10 cellular contexts compared by ENCODE assay signal in genomic region chr5:171957591-171958251, GRCh38. TPM values are rescaled to one million over a fixed set of nuclear protein-coding genes. Genes with fewer than 3 reads are reported as not detected.
DNase-seq lines count a peak whose midpoint lies in the region; ATAC-seq and TF ChIP-seq lines count a peak whose summit lies in the region.
"Had no signal": no experiment of that assay in that cellular context is flagged by ENCODE, and none has a peak within 500 bp of the region (broad histone marks: within the 10 kb centered on the region; RNA-seq: fewer than 3 reads in every experiment).

No MANE protein-coding gene starts in this region.

- H3K4me1 ChIP-seq in esophagus squamous epithelium (peaks cover 17 to 80% (median 50%) of the 10 kb centered on the region in 3 donors), hepatocyte (ENCODE audit: insufficient read depth) (peaks cover 35% of the 10 kb centered on the region), suprapubic skin (peaks cover 68% of the 10 kb centered on the region)

- no peak overlapping the region for H2AFZ ChIP-seq in hepatocyte

- H3K4me2 ChIP-seq in hepatocyte: no peak overlapping the region

- peak; percentile 70 to 85 (median 80) for ATAC-seq in T-cell (replicated peaks in 1 of 4)

- H3K4me3 ChIP-seq in esophagus squamous epithelium: no peak overlapping the region
- H3K4me3 ChIP-seq in hepatocyte: no peak overlapping the region
- no peak overlapping the region for H3K4me3 ChIP-seq in suprapubic skin

- H3K79me2 ChIP-seq in hepatocyte: peaks cover 100% of the 10 kb centered on the region

- peak; percentile 10 for DNase-seq in DMS53 (lab: John Stamatoyannopoulos, UW)
- DNase-seq in DMS53 treated with DMSO at 0.1 percent for 48 hours (lab: John Stamatoyannopoulos, UW; ENCODE audit: unreplicated experiment): no peak
- peak; percentile 1 to 72 (median 30) for DNase-seq in T-cell
- no peak for DNase-seq in esophagus squamous epithelium (lab: John Stamatoyannopoulos, UW)
- DNase-seq in stimulated activated CD8-positive, alpha-beta memory T cell treated with anti-CD3 and anti-CD28 coated beads, Interleukin-7, amount 100 ng/mL, for 48 hours (ENCODE audit: extremely low read depth in 1 of 2, low read depth in 1 of 2): peak; percentile 45 to 72
- no peak for DNase-seq in hepatocyte (ENCODE audit: low spot score)
- DNase-seq in suprapubic skin (ENCODE audit: low spot score in 2 of 2): no peak
- no peak for DNase-seq in SKM-1 treated with dmso at 0.1 percent for 144 hours (lab: John Stamatoyannopoulos, UW; ENCODE audit: unreplicated experiment)

- H3K27ac ChIP-seq in esophagus squamous epithelium (peak overlapping the region; percentile 18 to 65 (median 36)), hepatocyte (no peak overlapping the region), suprapubic skin (no peak overlapping the region)
- H3K27ac ChIP-seq: 22Rv1 had no signal

- intact Hi-C loops in esophagus squamous epithelium (cut with DNase I): no loop called here

- no peaks in the 10 kb centered on the region for H3K9me3 Mint-ChIP-seq in T-cell
- H3K9me3 Mint-ChIP-seq: dendritic cell treated with granulocyte-macrophage colony-stimulating factor and Interleukin-4, amounts not matched to agents 40 ng/mL and 50 ng/mL, for 4 days had no signal

- CTCF ChIA-PET in T-cell (lab: Charles Lee): no interaction called here

- TF ChIP-seq EP300 in suprapubic skin (IDR thresholded peaks at IDR 0.05): no peak

- H3K4me1 Mint-ChIP-seq in T-cell: peaks cover 78 to 94% (median 85%) of the 10 kb centered on the region in 3 donors

- H3K27ac Mint-ChIP-seq in T-cell: peak overlapping the region; percentile 68 to 81
- H3K27ac Mint-ChIP-seq: dendritic cell treated with granulocyte-macrophage colony-stimulating factor and Interleukin-4, amounts not matched to agents 40 ng/mL and 50 ng/mL, for 4 days had no signal

- no peaks in the 10 kb centered on the region for H3K27me3 Mint-ChIP-seq in T-cell
- H3K27me3 Mint-ChIP-seq: dendritic cell treated with granulocyte-macrophage colony-stimulating factor and Interleukin-4, amounts not matched to agents 40 ng/mL and 50 ng/mL, for 4 days had no signal

- H3K9me2 ChIP-seq in hepatocyte (replicated peaks; ENCODE audit: insufficient read depth): no peaks in the 10 kb centered on the region

- peaks cover 79% of the 10 kb centered on the region for H4K20me1 ChIP-seq in hepatocyte (ENCODE audit: insufficient read depth, poor library complexity, severe bottlenecking)

- H3K36me3 Mint-ChIP-seq in T-cell: no peaks in the 10 kb centered on the region

- no peak for TF ChIP-seq CTCF in esophagus squamous epithelium (IDR thresholded peaks at IDR 0.05)
- no peak for TF ChIP-seq CTCF in hepatocyte (IDR thresholded peaks at IDR 0.05; ENCODE audit: poor library complexity)
- TF ChIP-seq CTCF in suprapubic skin (IDR thresholded peaks at IDR 0.05): no peak

- H3K4me3 Mint-ChIP-seq in T-cell: peak overlapping the region; percentile 10 to 59 (median 11)
- H3K4me3 Mint-ChIP-seq: dendritic cell treated with granulocyte-macrophage colony-stimulating factor and Interleukin-4, amounts not matched to agents 40 ng/mL and 50 ng/mL, for 4 days had no signal

- POLR2A ChIA-PET in T-cell (lab: Charles Lee): no interaction called here

- no peaks in the 10 kb centered on the region for H3K27me3 ChIP-seq in esophagus squamous epithelium
- H3K27me3 ChIP-seq in hepatocyte: no peaks in the 10 kb centered on the region
- no peaks in the 10 kb centered on the region for H3K27me3 ChIP-seq in suprapubic skin

- H3K9me3 ChIP-seq in esophagus squamous epithelium (no peaks in the 10 kb centered on the region), hepatocyte (ENCODE audit: low read depth) (no peaks in the 10 kb centered on the region), suprapubic skin (no peaks in the 10 kb centered on the region)

- peaks cover 0 to 9% (median 0%) of the 10 kb centered on the region in 3 donors for H3K36me3 ChIP-seq in esophagus squamous epithelium
- no peaks in the 10 kb centered on the region for H3K36me3 ChIP-seq in hepatocyte (replicated peaks; ENCODE audit: insufficient read depth, low read depth)
- H3K36me3 ChIP-seq in suprapubic skin: no peaks in the 10 kb centered on the region

- TF ChIP-seq POLR2A in esophagus squamous epithelium (IDR thresholded peaks at IDR 0.05): no peak
- no peak for TF ChIP-seq POLR2A in suprapubic skin (IDR thresholded peaks at IDR 0.05)

- whole genome bisulfite sequencing in esophagus squamous epithelium, 2 donors: 48 to 57% methylated on average over 9 of the region's 9 CpGs
- 75% methylated on average over 9 of the region's 9 CpGs for WGBS in hepatocyte (ENCODE audit: low lambda C conversion rate, missing lambda C conversion rate)
- WGBS in suprapubic skin: 65% methylated on average over 9 of the region's 9 CpGs

RNA-seq across cellular contexts. Expression of gene FBXW11, which starts 48.7 kb away (rescaled TPM):
- total RNA-seq in T-cell: 10 to 100 TPM; 33.4 to 36.6 (median 34.2) TPM
- total RNA-seq in esophagus squamous epithelium: 10 to 100 TPM; 43.5 to 63.2 (median 49.0) TPM
- total RNA-seq in hepatocyte: 73.4 and 74.2 TPM in 2 replicates
- polyA plus RNA-seq in hepatocyte: 26.7 and 38.0 TPM in 2 replicates
- 10 to 100 TPM; 41.1 to 49.7 (median 43.0) TPM for total RNA-seq in suprapubic skin

Comparison
In these comparisons a context has a peak if more than half of its experiments do, and no peak if none do; other contexts are left out.
1. DNase-seq: peak in DMS53 (single experiment), T-cell (34 of 34) and stimulated activated CD8-positive, alpha-beta memory T cell treated with anti-CD3 and anti-CD28 coated beads, Interleukin-7, amount 100 ng/mL, for 48 hours (2 of 2); none in DMS53 treated with DMSO at 0.1 percent for 48 hours (single experiment), esophagus squamous epithelium (single experiment), hepatocyte (single experiment), suprapubic skin (0 of 2) and SKM-1 treated with dmso at 0.1 percent for 144 hours (single experiment).
2. H3K27ac ChIP-seq: peak in esophagus squamous epithelium (4 of 4); none in hepatocyte (single experiment) and suprapubic skin (single experiment).